22 cellular contexts compared by ENCODE assay signal in the genomic region with DNA sequence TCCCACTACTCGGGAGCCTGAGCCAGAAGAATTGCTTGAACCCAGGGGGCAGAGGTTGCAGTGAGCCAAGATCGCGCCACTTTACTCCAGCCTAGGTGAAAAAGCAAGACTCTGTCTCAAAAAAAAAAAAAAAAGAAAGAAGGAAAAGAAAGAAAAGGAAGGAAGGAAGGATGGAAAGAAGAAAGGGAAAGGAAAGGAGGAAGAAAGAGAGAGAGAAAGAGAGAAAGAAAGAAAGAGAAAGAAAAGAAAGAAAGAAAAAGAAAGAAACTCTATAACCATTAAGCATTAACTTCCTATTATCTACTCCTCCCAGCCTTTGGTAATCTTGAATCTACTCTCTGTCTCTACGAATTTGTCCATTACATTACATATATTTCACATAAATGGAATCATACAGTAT.
"Had no signal": no experiment of that assay in that cellular context is flagged by ENCODE, and none has a peak within 500 bp of the region (broad histone marks: within the 10 kb centered on the region; RNA-seq: fewer than 3 reads in every experiment).

No MANE protein-coding gene starts in this region.

- H3K9me3 ChIP-seq: ovary, psoas muscle, right lobe of liver, sigmoid colon, stomach, thoracic aorta, tibial artery, transverse colon, upper lobe of right lung, uterus had no signal

- H3K27me3 ChIP-seq: neural progenitor cell, ovary, right lobe of liver, sigmoid colon, stomach, tibial artery, transverse colon, uterus had no signal

- H3K36me3 ChIP-seq: neural progenitor cell, ovary, right lobe of liver, sigmoid colon, stomach, thoracic aorta, tibial artery, transverse colon, upper lobe of right lung, uterus had no signal

- FAIRE-seq: small intestine had no signal

- H3K4me1 ChIP-seq: neural progenitor cell, parathyroid adenoma, right lobe of liver, upper lobe of right lung, uterus had no signal

- DNase-seq: natural killer cell; occipital lobe; ovary; psoas muscle; right cardiac atrium; right lobe of liver; small intestine; stimulated activated CD4-positive, alpha-beta T cell treated with anti-CD3 and anti-CD28 coated beads, Interleukin-15, amount 100 ng/mL, for 24 hours; stimulated activated CD4-positive, alpha-beta T cell treated with anti-CD3 and anti-CD28 coated beads, Interleukin-2, amount 100 ng/mL, for 24 hours; stimulated activated CD4-positive, alpha-beta T cell treated with anti-CD3 and anti-CD28 coated beads, Interleukin-2, amount 100 ng/mL, for 48 hours; stimulated activated CD4-positive, alpha-beta T cell treated with anti-CD3 and anti-CD28 coated beads, Interleukin-4, amount 100 ng/mL, for 24 hours; stimulated activated naive B cell treated with anti-CD40 and anti-IgM and Interleukin-4, amounts not matched to agents 10 μg/mL and 1 μg/mL and 100 μg/mL, for 72 hours; stimulated activated naive CD4-positive, alpha-beta T cell treated with Interleukin-2 at 50 U/mL for 16 hours; stomach; tibial artery; transverse colon; upper lobe of right lung; uterus had no signal

- H3K27ac ChIP-seq: neural progenitor cell, ovary, parathyroid adenoma, psoas muscle, right lobe of liver, sigmoid colon, stomach, thoracic aorta, tibial artery, transverse colon, upper lobe of right lung, uterus had no signal

- H3K4me3 ChIP-seq: neural progenitor cell, ovary, psoas muscle, right lobe of liver, sigmoid colon, stomach, thoracic aorta, tibial artery, transverse colon, upper lobe of right lung, uterus had no signal
